ENCODE assay signal across 14 cellular contexts in the genomic region with DNA sequence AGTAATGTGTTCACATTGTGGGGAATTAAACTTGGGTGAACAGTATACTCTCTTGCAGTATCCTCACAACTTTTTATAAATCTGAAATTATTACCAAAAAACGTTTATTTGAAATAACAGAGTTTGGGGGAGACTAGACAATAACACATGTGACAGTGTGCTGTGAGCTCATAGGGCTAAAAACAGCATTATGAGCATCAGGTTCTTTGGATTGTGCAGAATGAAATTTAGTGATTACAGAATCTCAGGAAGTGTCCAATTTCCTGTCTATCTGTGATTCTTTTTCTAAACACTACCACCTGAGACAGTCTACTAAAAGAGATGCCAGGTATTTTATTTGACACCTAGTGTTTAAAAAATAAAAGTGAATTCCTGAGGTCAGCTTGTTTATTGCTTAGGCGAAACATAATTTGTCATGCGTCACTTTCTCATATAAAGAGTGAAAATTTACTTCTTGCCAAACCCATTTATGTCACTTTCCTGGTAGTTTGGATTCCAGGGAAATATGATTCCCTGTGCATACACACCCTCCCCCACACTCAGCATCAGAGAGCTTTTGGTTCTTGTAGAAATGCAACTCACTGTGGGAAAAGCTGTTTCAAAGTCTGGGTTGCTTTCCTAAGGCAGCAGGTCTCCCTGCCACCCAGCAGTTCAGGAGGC.
DNase-seq lines count a peak whose midpoint lies in the region; ATAC-seq and TF ChIP-seq lines count a peak whose summit lies in the region.
"Had no signal": no experiment of that assay in that cellular context is flagged by ENCODE, and none has a peak within 500 bp of the region (broad histone marks: within the 10 kb centered on the region; RNA-seq: fewer than 3 reads in every experiment).

No MANE protein-coding gene starts in this region.

- no peak overlapping the region for H3K9ac ChIP-seq in IMR-90 (ENCODE audit: low read depth, low read length)

- H3K27ac ChIP-seq in CD8-positive, alpha-beta T cell (ENCODE audit: low read depth, low read length): no peak overlapping the region
- peak overlapping the region; percentile 24; the same call in 1 of the 2 replicates for H3K27ac ChIP-seq in IMR-90 (ENCODE audit: insufficient read depth, low read length)
- H3K27ac ChIP-seq: C4-2B, VCaP had no signal

- no peaks in the 10 kb centered on the region for H3K27me3 ChIP-seq in CD8-positive, alpha-beta T cell (ENCODE audit: insufficient read depth, low read length)
- H3K27me3 ChIP-seq in IMR-90 (ENCODE audit: control insufficient read depth, insufficient read depth, low read length): no peaks in the 10 kb centered on the region

- no peaks in the 10 kb centered on the region for H3K36me3 ChIP-seq in CD8-positive, alpha-beta T cell (ENCODE audit: insufficient read depth, low read length)
- H3K36me3 ChIP-seq in IMR-90 (ENCODE audit: control insufficient read depth, insufficient read depth, low read length): no peaks in the 10 kb centered on the region

- POLR2A ChIA-PET in CD8-positive, alpha-beta T cell (lab: Charles Lee): no interaction called here
- POLR2A ChIA-PET in IMR-90 (lab: Charles Lee; ENCODE audit: unreplicated experiment): interaction anchor here (0.6 kb wide), 1 partner anchor 16 kb away, joined by 3 read pairs; no protein-coding TSS in a partner anchor

- H2BK120ac ChIP-seq in IMR-90 (ENCODE audit: low read depth, low read length): peak overlapping the region; percentile 39

- no peak for ATAC-seq in CD8-positive, alpha-beta T cell
- ATAC-seq in IMR-90 (ENCODE audit: low read depth) (peak; percentile 55), HG02610 (IDR thresholded peaks at IDR 0.05; ENCODE audit: unreplicated experiment) (no peak), esophagus mucosa (no peak)
- ATAC-seq: activated T-cell treated with anti-CD3 and anti-CD28 coated beads, Interleukin-2, amount 50 U/mL, for 4 hours had no signal

- H3K79me1 ChIP-seq in IMR-90 (ENCODE audit: low read depth in 1 of 2, low read length in 2 of 2): no peaks in the 10 kb centered on the region

- no peak for TF ChIP-seq RAD21 in IMR-90 (IDR thresholded peaks at IDR 0.05; ENCODE audit: low read length)

- no CpG with 5 or more reads among the region's 3 CpGs for whole genome bisulfite sequencing in IMR-90 (ENCODE audit: extremely low coverage in 2 of 2, insufficient read length in 1 of 2), 2 experiments

- no peaks in the 10 kb centered on the region for H4K20me1 ChIP-seq in IMR-90 (ENCODE audit: insufficient read depth, low read length)

- CTCF ChIA-PET in CD8-positive, alpha-beta T cell (lab: Charles Lee): interaction anchor here (1.0 to 1.2 kb wide), 3 partner anchors 14 to 34 kb away, joined by 3 read pairs; no protein-coding TSS in a partner anchor
- CTCF ChIA-PET in IMR-90 (lab: Yijun Ruan, JAX): interaction anchor here (1.4 to 1.6 kb wide), 2 partner anchors 18 to 166 kb away, joined by 3 to 6 read pairs; no protein-coding TSS in a partner anchor

- H2AK9ac ChIP-seq in IMR-90 (replicated peaks; ENCODE audit: low read depth, low read length, poor library complexity): no peak overlapping the region

- peaks cover 73% of the 10 kb centered on the region for H3K36me3 Mint-ChIP-seq in CD8-positive, alpha-beta T cell
- H3K36me3 Mint-ChIP-seq: type B pancreatic cell had no signal

- no peak overlapping the region; the same call in 1 of the 2 replicates for H3K14ac ChIP-seq in IMR-90 (replicated peaks; ENCODE audit: low read depth, low read length)

- TF ChIP-seq CTCF in CD8-positive, alpha-beta T cell (IDR thresholded peaks at IDR 0.05): no peak
- TF ChIP-seq CTCF in IMR-90 (conservative IDR thresholded peaks at IDR 0.05; ENCODE audit: low read depth, low read length): no peak
- TF ChIP-seq CTCF in choroid plexus epithelial cell (conservative IDR thresholded peaks at IDR 0.05; ENCODE audit: low read depth, low read length): no peak

- 0 out of 2 replicates have a peak overlapping the region, but pooled peaks have one; percentile 31 for H3K4ac ChIP-seq in IMR-90 (ENCODE audit: low read depth, low read length)

- no peaks in the 10 kb centered on the region for H3K9me3 ChIP-seq in CD8-positive, alpha-beta T cell (ENCODE audit: low read length)
- H3K9me3 ChIP-seq in IMR-90 (ENCODE audit: control insufficient read depth, insufficient read depth, low read length): no peaks in the 10 kb centered on the region

- no peak overlapping the region for H3K4me3 ChIP-seq in CD8-positive, alpha-beta T cell (ENCODE audit: low read depth, low read length)
- H3K4me3 ChIP-seq in IMR-90 (ENCODE audit: insufficient read depth, low read depth, low read length): no peak overlapping the region
- no peak overlapping the region for H3K4me3 ChIP-seq in choroid plexus epithelial cell (ENCODE audit: low read depth, low read length)

- peak overlapping the region; percentile 80 for H3K18ac ChIP-seq in IMR-90 (ENCODE audit: low read depth, low read length)

- H2AK5ac ChIP-seq in IMR-90 (ENCODE audit: low read depth, low read length): no peak overlapping the region

- intact Hi-C loops in CD8-positive, alpha-beta T cell (cut with DNase I, micrococcal nuclease): loop anchor here in 1 of 2 experiments (2.0 kb wide), 1 partner anchor 14 kb away; no protein-coding TSS in a partner anchor
- intact Hi-C loops in IMR-90 (cut with micrococcal nuclease): loop anchor here (5.0 to 10.0 kb wide), 2 partner anchors 211 to 1522 kb away; partner anchors contain the start of gene STARD3NL

- no peak overlapping the region for H3K23ac ChIP-seq in IMR-90 (ENCODE audit: low read depth, low read length)

- no TSS peak for BruUV-seq in IMR-90 (replicated peaks; lab: Mats Ljungman, UMichigan)

- H3K4me1 ChIP-seq in CD8-positive, alpha-beta T cell (ENCODE audit: insufficient read depth, low read length): peaks cover 14% of the 10 kb centered on the region
- peaks cover 16% of the 10 kb centered on the region for H3K4me1 ChIP-seq in IMR-90 (ENCODE audit: control insufficient read depth, insufficient read depth, low read length)

- peaks cover 64% of the 10 kb centered on the region for H3K4me1 Mint-ChIP-seq in CD8-positive, alpha-beta T cell (ENCODE audit: low read depth)

- H3K9me3 Mint-ChIP-seq in CD8-positive, alpha-beta T cell: no peaks in the 10 kb centered on the region
- H3K9me3 Mint-ChIP-seq: type B pancreatic cell had no signal

- H2AFZ ChIP-seq in IMR-90 (replicated peaks; ENCODE audit: low read length, poor library complexity): peak overlapping the region; percentile 48

- in situ Hi-C loops in IMR-90 (cut with MboI; ENCODE audit: low sequenced_read_pairs): no loop called here

- H3K9me1 ChIP-seq in IMR-90 (ENCODE audit: insufficient read depth, low read length): peaks cover 3% of the 10 kb centered on the region; the same call in 1 of the 2 replicates

- H3K4me2 ChIP-seq in IMR-90 (ENCODE audit: low read depth, low read length): peak overlapping the region; percentile 48

- no peak overlapping the region for H3K4me3 Mint-ChIP-seq in CD8-positive, alpha-beta T cell
- H3K4me3 Mint-ChIP-seq: activated T-cell treated with anti-CD3 and anti-CD28 coated beads, Interleukin-2, amount 50 U/mL, for 4 hours; type B pancreatic cell had no signal

- peak overlapping the region; percentile 55 for H2BK5ac ChIP-seq in IMR-90 (ENCODE audit: low read depth, low read length, poor library complexity, severe bottlenecking)

- DNase-seq in CD8-positive, alpha-beta T cell: no peak
- DNase-seq in IMR-90 (peak; percentile 79), choroid plexus epithelial cell (ENCODE audit: low read depth) (peak; percentile 73), myocyte (ENCODE audit: low read depth) (peak; percentile 66), iPS-NIHi11 (ENCODE audit: low spot score) (no peak)
- DNase-seq in activated CD4-positive, alpha-beta T cell treated with anti-CD3 and anti-CD28 coated beads for 4 hours: no peak
- DNase-seq: activated T-cell treated with anti-CD3 and anti-CD28 coated beads, Interleukin-2, amount 50 U/mL, for 4 hours; central memory CD4-positive, alpha-beta T cell; SIG-M5 had no signal

- H4K5ac ChIP-seq in IMR-90 (ENCODE audit: low read depth, low read length): peak overlapping the region; percentile 52

- 0 out of 3 replicates have a peak overlapping the region, but pooled peaks have one; percentile 25 for H2BK15ac ChIP-seq in IMR-90 (ENCODE audit: low read depth, low read length)

- no peak overlapping the region for H3K56ac ChIP-seq in IMR-90 (ENCODE audit: extremely low read depth, insufficient read depth, low read length)

- H4K91ac ChIP-seq in IMR-90 (ENCODE audit: insufficient read depth, low read depth, low read length): peak overlapping the region; percentile 42; the same call in 1 of the 2 replicates

- dilution Hi-C loops in IMR-90 (cut with HindIII; ENCODE audit: low sequenced_read_pairs, unreplicated experiment): no loop called here

- peak overlapping the region; percentile 77 for H3K27ac Mint-ChIP-seq in CD8-positive, alpha-beta T cell
- H3K27ac Mint-ChIP-seq: type B pancreatic cell had no signal

- peak overlapping the region; percentile 46; the same call in 1 of the 2 replicates for H2BK20ac ChIP-seq in IMR-90 (ENCODE audit: low read depth, low read length)

- peak overlapping the region in 1 of 2 experiments; percentile 18; a peak in 1 of 4 replicates for H4K8ac ChIP-seq in IMR-90 (ENCODE audit: low read depth in 2 of 2, low read length in 2 of 2)

- no peak for TF ChIP-seq POLR2A in IMR-90 (IDR thresholded peaks at IDR 0.05; ENCODE audit: low read depth, low read length)

- H3K27me3 Mint-ChIP-seq in CD8-positive, alpha-beta T cell (ENCODE audit: low read depth): no peaks in the 10 kb centered on the region

TF ChIP-seq in IMR-90, 13 proteins besides CTCF, POLR2A, EP300 and RAD21 (continues in another document):
- TF ChIP-seq MAFK (IDR thresholded peaks at IDR 0.05; ENCODE audit: low read depth, low read length) (no peak), RCOR1 (IDR thresholded peaks at IDR 0.05; ENCODE audit: insufficient replicate concordance, low read length) (no peak), ELK1 (IDR thresholded peaks at IDR 0.05; ENCODE audit: borderline replicate concordance, low read depth, low read length) (no peak), NFE2L2 (IDR thresholded peaks at IDR 0.05; ENCODE audit: low read depth, low read length) (no peak), FOS (IDR thresholded peaks at IDR 0.05; ENCODE audit: low read depth, low read length) (no peak), BHLHE40 (IDR thresholded peaks at IDR 0.05; ENCODE audit: low read depth, low read length) (no peak), RFX5 (IDR thresholded peaks at IDR 0.05; ENCODE audit: low read depth, low read length) (no peak), CEBPB (IDR thresholded peaks at IDR 0.05; ENCODE audit: low read depth, low read length) (no peak), MAZ (IDR thresholded peaks at IDR 0.05; ENCODE audit: borderline replicate concordance, low read depth, low read length) (no peak)

Comparison
In these comparisons a context has a peak if more than half of its experiments do, and no peak if none do; other contexts are left out.
1. DNase-seq: peak in IMR-90 (single experiment), choroid plexus epithelial cell (single experiment) and myocyte (single experiment); none in CD8-positive, alpha-beta T cell (0 of 7), iPS-NIHi11 (single experiment) and activated CD4-positive, alpha-beta T cell treated with anti-CD3 and anti-CD28 coated beads for 4 hours (0 of 2).